Comparison of ENCODE assay signal across 9 cellular contexts in genomic region chr5:150734579-150735384, GRCh38. TPM values are rescaled to one million over a fixed set of nuclear protein-coding genes. Genes with fewer than 3 reads are reported as not detected.
A peak's percentile ranks its signal among the peaks of the same experiment; 100 is the strongest.
DNase-seq lines count a peak whose midpoint lies in the region; ATAC-seq, FAIRE-seq and TF ChIP-seq lines count a peak whose summit lies in the region.
"Had no signal": no experiment of that assay in that cellular context is flagged by ENCODE, and none has a peak within 500 bp of the region (broad histone marks: within the 10 kb centered on the region; RNA-seq: fewer than 3 reads in every experiment).

No MANE protein-coding gene starts in this region.

- H3K79me2 ChIP-seq in mammary epithelial cell (ENCODE audit: insufficient read depth, low read length) (peaks cover 65% of the 10 kb centered on the region), K562 (ENCODE audit: control insufficient read depth, insufficient read depth, low read length) (peaks cover 56% of the 10 kb centered on the region)

- no peak overlapping the region for H3K4me3 Mint-ChIP-seq in MCF 10A (ENCODE audit: unreplicated experiment)
- no peak overlapping the region for H3K4me3 Mint-ChIP-seq in HFFc6

- no peak for TF ChIP-seq CTCF in MCF 10A (IDR thresholded peaks at IDR 0.05; ENCODE audit: unreplicated experiment)
- no peak for TF ChIP-seq CTCF in mammary epithelial cell (conservative IDR thresholded peaks at IDR 0.05 in 1 of 2, IDR thresholded peaks at IDR 0.05 in 1 of 2; ENCODE audit: extremely low read depth in 1 of 2, insufficient read depth in 1 of 2, low read depth in 1 of 2, low read length in 2 of 2)
- TF ChIP-seq CTCF in K562 (IDR thresholded peaks at IDR 0.05 in 2 of 3, conservative IDR thresholded peaks at IDR 0.05 in 1 of 3; ENCODE audit: insufficient read depth in 2 of 3, low read depth in 1 of 3, low read length in 3 of 3) = peak; percentile 40 to 49 (median 41); a peak in 5 of 6 replicates
- no peak for TF ChIP-seq CTCF in sigmoid colon (IDR thresholded peaks at IDR 0.05)
- no peak for TF ChIP-seq CTCF in HFFc6 (IDR thresholded peaks at IDR 0.05)

- H3K4me3 ChIP-seq in mammary epithelial cell (replicated peaks in 1 of 3; ENCODE audit: insufficient read depth in 1 of 3, low read depth in 2 of 3, low read length in 3 of 3) (no peak overlapping the region), K562 (no peak overlapping the region), sigmoid colon (no peak overlapping the region)

- no peak for TF ChIP-seq POLR2A in K562 (conservative IDR thresholded peaks at IDR 0.05)
- no peak for TF ChIP-seq POLR2A in sigmoid colon (IDR thresholded peaks at IDR 0.05)
- no peak for TF ChIP-seq POLR2A in GM12891 (IDR thresholded peaks at IDR 0.05; ENCODE audit: low read depth, low read length)

- peaks cover 25% of the 10 kb centered on the region for H3K36me3 ChIP-seq in mammary epithelial cell (ENCODE audit: insufficient read depth, low read length)
- peaks cover 50% of the 10 kb centered on the region for H3K36me3 ChIP-seq in K562 (ENCODE audit: control insufficient read depth, insufficient read depth, low read length)
- H3K36me3 ChIP-seq in sigmoid colon = peaks cover 15 to 37% (median 24%) of the 10 kb centered on the region in 4 donors

- dilution Hi-C loops in mammary epithelial cell (cut with HindIII; ENCODE audit: low sequenced_read_pairs) = no loop called here

- H3K27me3 Mint-ChIP-seq in MCF 10A (ENCODE audit: insufficient read depth, unreplicated experiment) (no peaks in the 10 kb centered on the region), HFFc6 (ENCODE audit: insufficient read depth) (no peaks in the 10 kb centered on the region)

- H3K9me3 Mint-ChIP-seq in MCF 10A (ENCODE audit: unreplicated experiment) (no peaks in the 10 kb centered on the region), HFFc6 (no peaks in the 10 kb centered on the region)

- 99% methylated on average over 7 of the region's 7 CpGs for WGBS in mammary epithelial cell (ENCODE audit: low coverage, missing lambda C conversion rate)
- 30% methylated on average over 7 of the region's 7 CpGs for WGBS in K562 (ENCODE audit: insufficient coverage, low coverage, missing lambda C conversion rate)
- 76 to 78% methylated on average over 7 of the region's 7 CpGs for WGBS in sigmoid colon, 2 donors

- H2AFZ ChIP-seq in mammary epithelial cell (ENCODE audit: low read depth, low read length) (no peak overlapping the region), K562 (ENCODE audit: low read depth, low read length) (peak overlapping the region; percentile 68)

- FAIRE-seq in K562 (lab: Jason Lieb, UNC) (peak; percentile 42), GM12891 (lab: Jason Lieb, UNC) (no peak)

- ATAC-seq in K562 = peak; percentile 97

- BruUV-seq in MCF 10A (replicated peaks; lab: Mats Ljungman, UMichigan) = no TSS peak
- no TSS peak for BruUV-seq in mammary epithelial cell (replicated peaks; lab: Mats Ljungman, UMichigan)
- no TSS peak for BruUV-seq in K562 (replicated peaks; lab: Mats Ljungman, UMichigan)

- H3K9ac ChIP-seq in mammary epithelial cell (ENCODE audit: insufficient read depth, low read length) (no peak overlapping the region), K562 (ENCODE audit: insufficient read depth in 1 of 2, low read depth in 2 of 2, low read length in 2 of 2) (peak overlapping the region; percentile 27 to 75; a peak in 2 of 4 replicates)

- H3K27ac ChIP-seq in mammary epithelial cell (ENCODE audit: insufficient read depth, low read depth, low read length) = no peak overlapping the region
- H3K27ac ChIP-seq in K562 (ENCODE audit: extremely low read depth, low read depth, low read length) = peak overlapping the region; percentile 72
- peak overlapping the region in 3 of 4 donors; percentile 9 to 42 (median 22) for H3K27ac ChIP-seq in sigmoid colon

- POLR2A ChIA-PET in MCF 10A (lab: Yijun Ruan, JAX) = interaction anchor here (0.6 to 2.1 kb wide), 3 partner anchors 24 to 226 kb away, joined by 3 to 7 read pairs (median 4); partner anchors contain the start of gene DCTN4
- POLR2A ChIA-PET in K562 (lab: Yijun Ruan, JAX) = interaction anchor here (0.7 to 1.1 kb wide), 7 partner anchors 16 to 421 kb away, joined by 3 to 5 read pairs (median 3); partner anchors contain the start of gene ZNF300

- DNase-seq in MCF 10A (ENCODE audit: unreplicated experiment) (peak; percentile 22), mammary epithelial cell (no peak), HT-29 (ENCODE audit: low spot score) (peak; percentile 30), K562 (ENCODE audit: extremely low read depth in 1 of 4, low spot score in 3 of 4) (peak in 3 of 4 experiments; percentile 22 to 79 (median 45)), sigmoid colon (peak; percentile 81), GM12891 (ENCODE audit: insufficient read length, low spot score) (no peak), HFFc6 (no peak), NCI-H2171 (lab: John Stamatoyannopoulos, UW) (no peak)
- DNase-seq: DND-41 had no signal

- H3K4me1 ChIP-seq in mammary epithelial cell (ENCODE audit: insufficient read depth, low read length) (no peaks in the 10 kb centered on the region), K562 (replicated peaks in 1 of 2; ENCODE audit: control insufficient read depth in 2 of 2, insufficient read depth in 2 of 2, low read length in 2 of 2) (peaks cover 13 to 14% of the 10 kb centered on the region in 2 experiments), sigmoid colon (peaks cover 0 to 15% (median 13%) of the 10 kb centered on the region in 4 donors)

- H3K36me3 Mint-ChIP-seq in MCF 10A (ENCODE audit: insufficient read depth, unreplicated experiment) (peaks cover 91% of the 10 kb centered on the region), HFFc6 (ENCODE audit: low read depth) (peaks cover 71% of the 10 kb centered on the region)

- H3K9me3 ChIP-seq in mammary epithelial cell (replicated peaks; ENCODE audit: insufficient read depth, low read length) = no peaks in the 10 kb centered on the region
- H3K9me3 ChIP-seq in K562 (replicated peaks; ENCODE audit: control insufficient read depth, insufficient read depth, low read depth, low read length) = no peaks in the 10 kb centered on the region
- H3K9me3 ChIP-seq in sigmoid colon = no peaks in the 10 kb centered on the region

- H3K4me2 ChIP-seq in mammary epithelial cell (ENCODE audit: insufficient read depth, low read depth, low read length) (no peak overlapping the region), K562 (ENCODE audit: insufficient read depth, low read length) (peak overlapping the region; percentile 51)

- TF ChIP-seq EP300 in K562 (IDR thresholded peaks at IDR 0.05; ENCODE audit: low read length) (no peak), sigmoid colon (IDR thresholded peaks at IDR 0.05) (no peak)

- H3K27me3 ChIP-seq in mammary epithelial cell (ENCODE audit: insufficient read depth, low read length) (no peaks in the 10 kb centered on the region), K562 (ENCODE audit: control insufficient read depth in 2 of 2, insufficient read depth in 2 of 2, low read length in 2 of 2) (no peaks in the 10 kb centered on the region), sigmoid colon (no peaks in the 10 kb centered on the region)

- peaks cover 22% of the 10 kb centered on the region for H3K4me1 Mint-ChIP-seq in MCF 10A (ENCODE audit: insufficient read depth, unreplicated experiment)
- peaks cover 7% of the 10 kb centered on the region; the same call in 1 of the 2 replicates for H3K4me1 Mint-ChIP-seq in HFFc6 (ENCODE audit: low read depth)

- 0 out of 4 replicates have a peak, but pooled peaks of 1 of the 2 experiments have one; percentile 3 for TF ChIP-seq RAD21 in K562 (CRISPR knock-in tag; conservative IDR thresholded peaks at IDR 0.05 in 1 of 2, IDR thresholded peaks at IDR 0.05 in 1 of 2)

- in situ Hi-C loops in mammary epithelial cell (cut with MboI; ENCODE audit: low sequenced_read_pairs in 2 of 2) = no loop called here
- in situ Hi-C loops in K562 (cut with MboI) = no loop called here

- no peaks in the 10 kb centered on the region for H3K9me1 ChIP-seq in K562 (ENCODE audit: control insufficient read depth, insufficient read depth, low read length)

- H4K20me1 ChIP-seq in mammary epithelial cell (ENCODE audit: insufficient read depth, low read length) (no peaks in the 10 kb centered on the region), K562 (replicated peaks; ENCODE audit: control insufficient read depth, insufficient read depth, low read length) (0 out of 2 replicates have a peak, but pooled peaks cover 3% of the 10 kb centered on the region)

- H3K27ac Mint-ChIP-seq in MCF 10A (ENCODE audit: low read depth, unreplicated experiment) = no peak overlapping the region
- H3K27ac Mint-ChIP-seq in HFFc6 = no peak overlapping the region

- intact Hi-C loops in MCF 10A (cut with micrococcal nuclease) (no loop called here), mammary epithelial cell (cut with micrococcal nuclease) (no loop called here), K562 (cut with micrococcal nuclease) (loop anchor here (2.0 kb wide), 2 partner anchors 28 to 44 kb away; partner anchors contain the start of gene SMIM3), sigmoid colon (cut with DNase I) (no loop called here)

- CTCF ChIA-PET in MCF 10A (lab: Yijun Ruan, JAX) (interaction anchor here (0.6 to 2.8 kb wide), 9 partner anchors 22 to 1043 kb away, joined by 3 to 19 read pairs (median 3); partner anchors contain the start of gene SMIM3), mammary epithelial cell (lab: Charles Lee; ENCODE audit: low non-redundant PET) (no interaction called here), K562 (lab: Yijun Ruan, JAX; ENCODE audit: low intra/inter-chr PET ratio) (interaction anchor here (0.7 kb wide), 1 partner anchor 17 kb away, joined by 7 read pairs; no protein-coding TSS in a partner anchor)

RNA-seq across cellular contexts. Expression of gene DCTN4, which starts 24.0 kb away (rescaled TPM):
- total RNA-seq in MCF 10A (2022) (122 and 143 TPM in 2 replicates), mammary epithelial cell (10 to 100 TPM; 64.7 to 70.9 TPM), K562 (2014; rRNA removed) (34.5 and 35.2 TPM in 2 replicates), K562 (2014; rRNA removed; fragmentation: Illumina TruSeq; extraction: Trizol) (51.0 and 56.8 TPM in 2 replicates), K562 (2015; rRNA removed; fragmentation: Illumina TruSeq; extraction: Trizol) (45.4 and 49.9 TPM in 2 replicates), K562 (2021) (57.0 and 64.8 TPM in 2 replicates), sigmoid colon (10 to 100 TPM; 51.0 to 56.0 (median 53.7) TPM)
- polyA plus RNA-seq in mammary epithelial cell (41.8 TPM), K562 (2011; rRNA removed) (56.8 and 75.0 TPM in 2 replicates), K562 (2014; fragmentation: Illumina TruSeq; extraction: Trizol) (57.0 and 64.9 TPM in 2 replicates), K562 (2014; fragmentation: Nextera tagmentation; extraction: Ambion mirVana) (10 to 100 TPM; 20.4 to 29.6 TPM), K562 (2014; rRNA removed) (36.5 and 39.1 TPM in 2 replicates), sigmoid colon (10 to 100 TPM; 17.5 to 19.2 (median 19.2) TPM)
- polyA minus RNA-seq in mammary epithelial cell = 99.4 TPM
- total RNA-seq in HT-29 (2014; rRNA removed; shearing (Covaris generic)) = 26.1 and 30.6 TPM in 2 replicates
- total RNA-seq in K562 (2011; cell fraction: chromatin; rRNA removed; ENCODE audit: low replicate concordance) = 64.1 and 143 TPM in 2 replicates
- 28.9 and 49.2 TPM in 2 replicates for total RNA-seq in K562 (2011; cell fraction: nucleolus; rRNA removed)
- 56.8 and 84.8 TPM in 2 replicates for total RNA-seq in K562 (2011; cell fraction: nucleoplasm; rRNA removed)
- polyA plus RNA-seq in K562 (2011; cell fraction: cytosol; rRNA removed) = 30.5 and 54.8 TPM in 2 replicates
- 48.6 and 85.0 TPM in 2 replicates for polyA plus RNA-seq in K562 (2011; cell fraction: nucleus; rRNA removed)
- 40.1 and 49.3 TPM in 2 replicates for polyA plus RNA-seq in K562 (2012)
- 78.1 and 119 TPM in 2 replicates for polyA minus RNA-seq in K562 (2011; rRNA and poly(A)+ RNA removed)
- 39.0 and 51.9 TPM in 2 replicates for polyA minus RNA-seq in K562 (2011; cell fraction: cytosol; rRNA and poly(A)+ RNA removed)
- 36.8 and 62.8 TPM in 2 replicates for polyA minus RNA-seq in K562 (2011; cell fraction: nucleus; rRNA and poly(A)+ RNA removed)
- 11.9 TPM for polyA plus RNA-seq in GM12891 (2012; ENCODE audit: low read depth, missing spikeins)
- 10 to 100 TPM; 60.1 to 76.9 (median 68.7) TPM for total RNA-seq in HFFc6 (2021; fragmentation: NEBNext Ultra II Directional; extraction: Animal tissue kit (Norgen Biotek cat#: 25700))

RNA-seq across cellular contexts. Expression of gene RBM22, which starts 33.9 kb away (rescaled TPM):
- total RNA-seq in MCF 10A (2022) (66.0 and 66.9 TPM in 2 replicates), mammary epithelial cell (10 to 100 TPM; 28.5 to 34.7 TPM), K562 (2014; rRNA removed) (31.3 and 41.6 TPM in 2 replicates), K562 (2014; rRNA removed; fragmentation: Illumina TruSeq; extraction: Trizol) (43.7 and 46.8 TPM in 2 replicates), K562 (2015; rRNA removed; fragmentation: Illumina TruSeq; extraction: Trizol) (44.8 and 45.1 TPM in 2 replicates), K562 (2021) (51.3 and 53.5 TPM in 2 replicates), sigmoid colon (10 to 100 TPM; 30.0 to 34.1 (median 31.8) TPM)
- polyA plus RNA-seq in mammary epithelial cell (39.8 TPM), K562 (2011; rRNA removed) (69.9 and 77.7 TPM in 2 replicates), K562 (2014; fragmentation: Illumina TruSeq; extraction: Trizol) (73.9 and 82.2 TPM in 2 replicates), K562 (2014; fragmentation: Nextera tagmentation; extraction: Ambion mirVana) (10 to 100 TPM; 33.6 to 65.3 TPM), K562 (2014; rRNA removed) (37.1 and 38.3 TPM in 2 replicates), sigmoid colon (10 to 100 TPM; 24.6 to 27.8 (median 25.9) TPM)
- 65.6 TPM for polyA minus RNA-seq in mammary epithelial cell
- 25.0 and 28.0 TPM in 2 replicates for total RNA-seq in HT-29 (2014; rRNA removed; shearing (Covaris generic))
- total RNA-seq in K562 (2011; cell fraction: chromatin; rRNA removed; ENCODE audit: low replicate concordance) = 88.0 and 96.4 TPM in 2 replicates
- 58.2 and 60.2 TPM in 2 replicates for total RNA-seq in K562 (2011; cell fraction: nucleolus; rRNA removed)
- total RNA-seq in K562 (2011; cell fraction: nucleoplasm; rRNA removed) = 61.2 and 66.5 TPM in 2 replicates
- 24.7 and 43.4 TPM in 2 replicates for polyA plus RNA-seq in K562 (2011; cell fraction: cytosol; rRNA removed)
- polyA plus RNA-seq in K562 (2011; cell fraction: nucleus; rRNA removed) = 77.9 and 106 TPM in 2 replicates
- polyA plus RNA-seq in K562 (2012) = 46.4 and 48.3 TPM in 2 replicates
- 46.0 and 55.8 TPM in 2 replicates for polyA minus RNA-seq in K562 (2011; rRNA and poly(A)+ RNA removed)
- polyA minus RNA-seq in K562 (2011; cell fraction: cytosol; rRNA and poly(A)+ RNA removed) = 23.2 and 30.1 TPM in 2 replicates
- 30.6 and 46.1 TPM in 2 replicates for polyA minus RNA-seq in K562 (2011; cell fraction: nucleus; rRNA and poly(A)+ RNA removed)
- polyA plus RNA-seq in GM12891 (2012; ENCODE audit: low read depth, missing spikeins) = 37.9 TPM
- total RNA-seq in HFFc6 (2021; fragmentation: NEBNext Ultra II Directional; extraction: Animal tissue kit (Norgen Biotek cat#: 25700)) = 10 to 100 TPM; 32.6 to 40.2 (median 35.4) TPM

RNA-seq across cellular contexts. Expression of gene SMIM3, which starts 43.8 kb away (rescaled TPM):
- total RNA-seq in MCF 10A (2022) (21.7 and 26.1 TPM in 2 replicates), mammary epithelial cell (10 to 100 TPM; 17.5 to 24.3 TPM), K562 (2014; rRNA removed) (13.6 and 20.2 TPM in 2 replicates), K562 (2014; rRNA removed; fragmentation: Illumina TruSeq; extraction: Trizol) (14.6 and 15.8 TPM in 2 replicates), K562 (2015; rRNA removed; fragmentation: Illumina TruSeq; extraction: Trizol) (27.7 and 28.5 TPM in 2 replicates), K562 (2021) (13.0 and 13.7 TPM in 2 replicates), sigmoid colon (10 to 100 TPM; 29.6 to 46.7 (median 43.6) TPM)
- polyA plus RNA-seq in mammary epithelial cell (62.5 TPM), K562 (2011; rRNA removed) (13.9 and 29.5 TPM in 2 replicates), K562 (2014; fragmentation: Illumina TruSeq; extraction: Trizol) (18.8 and 19.7 TPM in 2 replicates), K562 (2014; fragmentation: Nextera tagmentation; extraction: Ambion mirVana) (1 to 10 TPM; 4.1 to 6.7 TPM), K562 (2014; rRNA removed) (12.8 and 13.5 TPM in 2 replicates), sigmoid colon (10 to 100 TPM; 19.2 to 48.6 (median 46.0) TPM)
- polyA minus RNA-seq in mammary epithelial cell = 34.1 TPM
- total RNA-seq in HT-29 (2014; rRNA removed; shearing (Covaris generic)) = 13.4 and 18.6 TPM in 2 replicates
- total RNA-seq in K562 (2011; cell fraction: chromatin; rRNA removed; ENCODE audit: low replicate concordance) = 5.3 and 6.3 TPM in 2 replicates
- 3.0 and 4.2 TPM in 2 replicates for total RNA-seq in K562 (2011; cell fraction: nucleolus; rRNA removed)
- 5.6 and 6.4 TPM in 2 replicates for total RNA-seq in K562 (2011; cell fraction: nucleoplasm; rRNA removed)
- polyA plus RNA-seq in K562 (2011; cell fraction: cytosol; rRNA removed) = 13.9 and 39.1 TPM in 2 replicates
- 7.9 and 20.9 TPM in 2 replicates for polyA plus RNA-seq in K562 (2011; cell fraction: nucleus; rRNA removed)
- 24.7 and 45.6 TPM in 2 replicates for polyA plus RNA-seq in K562 (2012)
- polyA minus RNA-seq in K562 (2011; rRNA and poly(A)+ RNA removed) = 5.6 and 14.2 TPM in 2 replicates
- polyA minus RNA-seq in K562 (2011; cell fraction: cytosol; rRNA and poly(A)+ RNA removed) = 4.0 and 5.6 TPM in 2 replicates
- 2.3 and 5.7 TPM in 2 replicates for polyA minus RNA-seq in K562 (2011; cell fraction: nucleus; rRNA and poly(A)+ RNA removed)
- polyA plus RNA-seq in GM12891 (2012; ENCODE audit: low read depth, missing spikeins) = 24.6 TPM
- 10 to 100 TPM; 32.5 to 51.1 (median 37.9) TPM for total RNA-seq in HFFc6 (2021; fragmentation: NEBNext Ultra II Directional; extraction: Animal tissue kit (Norgen Biotek cat#: 25700))

Comparison
In these comparisons a context has a peak if more than half of its experiments do, and no peak if none do; other contexts are left out.
1. DNase-seq: peak in MCF 10A (single experiment), HT-29 (single experiment), K562 (3 of 4) and sigmoid colon (single experiment); none in mammary epithelial cell (single experiment), GM12891 (single experiment), HFFc6 (single experiment) and NCI-H2171 (single experiment).
2. CTCF ChIP-seq: peak in K562 (3 of 3); none in MCF 10A (single experiment), mammary epithelial cell (0 of 2), sigmoid colon (0 of 4) and HFFc6 (single experiment).